ENCODE assay signal across 9 cellular contexts in genomic region chr1:150568567-150568966, GRCh38. TPM values are rescaled to one million over a fixed set of nuclear protein-coding genes. Genes with fewer than 3 reads are reported as not detected.
DNase-seq lines count a peak whose midpoint lies in the region; ATAC-seq and TF ChIP-seq lines count a peak whose summit lies in the region.
"Had no signal": no experiment of that assay in that cellular context is flagged by ENCODE, and none has a peak within 500 bp of the region (broad histone marks: within the 10 kb centered on the region; RNA-seq: fewer than 3 reads in every experiment).

No MANE protein-coding gene starts in this region.

- H3K27me3 ChIP-seq in BLaER1 treated with 17β-estradiol and CSF1 and Interleukin-3, amounts not matched to agents 10 nM and 100 nM = no peaks in the 10 kb centered on the region
- no peaks in the 10 kb centered on the region for H3K27me3 ChIP-seq in HAP-1 (ENCODE audit: low read depth)

- no peak for TF ChIP-seq CTCF in coronary artery (IDR thresholded peaks at IDR 0.05)
- TF ChIP-seq CTCF in natural killer cell (IDR thresholded peaks at IDR 0.05) = no peak

- in situ Hi-C loops in HAP-1 (cut with MboI; ENCODE audit: low sequenced_read_pairs) = no loop called here

- no peaks in the 10 kb centered on the region for H3K9me3 ChIP-seq in BLaER1 treated with 17β-estradiol and CSF1 and Interleukin-3, amounts not matched to agents 10 nM and 100 nM (replicated peaks in 1 of 11)
- H3K9me3 ChIP-seq in HAP-1 = no peaks in the 10 kb centered on the region

- H3K4me1 Mint-ChIP-seq in natural killer cell = peaks cover 75 to 83% of the 10 kb centered on the region in 2 donors

- peak overlapping the region; percentile 16 to 100 (median 91); a peak in 20 of 22 replicates for H3K27ac ChIP-seq in BLaER1 treated with 17β-estradiol and CSF1 and Interleukin-3, amounts not matched to agents 10 nM and 100 nM
- H3K27ac ChIP-seq in coronary artery = peak overlapping the region; percentile 98 to 99

- H3K27ac Mint-ChIP-seq in natural killer cell = peak overlapping the region; percentile 98 to 99

- peak in 1 of 3 donors; percentile 0 for ATAC-seq in natural killer cell
- no peak for ATAC-seq in HG03175 (IDR thresholded peaks at IDR 0.05; ENCODE audit: unreplicated experiment)

- peaks cover 58 to 100% (median 75%) of the 10 kb centered on the region in 11 experiments for H4K20me1 ChIP-seq in BLaER1 treated with 17β-estradiol and CSF1 and Interleukin-3, amounts not matched to agents 10 nM and 100 nM

- peak overlapping the region in 9 of 10 experiments; percentile 27 to 61 (median 42); a peak in 17 of 20 replicates for H3K4me3 ChIP-seq in BLaER1 treated with 17β-estradiol and CSF1 and Interleukin-3, amounts not matched to agents 10 nM and 100 nM
- H3K4me3 ChIP-seq in coronary artery = peak overlapping the region; percentile 69
- no peak overlapping the region for H3K4me3 ChIP-seq in HAP-1

- H3K9me3 Mint-ChIP-seq in natural killer cell = no peaks in the 10 kb centered on the region

- peak overlapping the region; percentile 88 for H3K4me3 Mint-ChIP-seq in natural killer cell

- peak overlapping the region; percentile 92 to 100 (median 99) for H3K4me2 ChIP-seq in BLaER1 treated with 17β-estradiol and CSF1 and Interleukin-3, amounts not matched to agents 10 nM and 100 nM

- intact Hi-C loops in natural killer cell (cut with micrococcal nuclease) = loop anchor here (10.0 kb wide), 3 partner anchors 196 to 356 kb away; partner anchors contain the start of genes ANP32E, CTSS and SETDB1

- peaks cover 74 to 100% (median 97%) of the 10 kb centered on the region in 10 experiments for H3K4me1 ChIP-seq in BLaER1 treated with 17β-estradiol and CSF1 and Interleukin-3, amounts not matched to agents 10 nM and 100 nM
- H3K4me1 ChIP-seq in HAP-1 = peaks cover 16% of the 10 kb centered on the region

- peaks cover 28 to 50% (median 39%) of the 10 kb centered on the region in 11 experiments for H3K36me3 ChIP-seq in BLaER1 treated with 17β-estradiol and CSF1 and Interleukin-3, amounts not matched to agents 10 nM and 100 nM
- peaks cover 19% of the 10 kb centered on the region for H3K36me3 ChIP-seq in HAP-1 (replicated peaks)

- no peaks in the 10 kb centered on the region for H3K27me3 Mint-ChIP-seq in natural killer cell (ENCODE audit: low read depth in 2 of 2)

- H3K36me3 Mint-ChIP-seq in natural killer cell = peaks cover 6% of the 10 kb centered on the region

- DNase-seq in NAMALWA (ENCODE audit: low spot score) = peak; percentile 66
- DNase-seq in coronary artery (ENCODE audit: low spot score) = no peak
- DNase-seq in natural killer cell = no peak
- DNase-seq in mucosa of gallbladder (ENCODE audit: low spot score) = no peak
- no peak for DNase-seq in HAP-1 (ENCODE audit: low spot score in 2 of 2)
- DNase-seq in anterior cingulate cortex (lab: John Stamatoyannopoulos, UW) = no peak

- peak overlapping the region; percentile 52 to 92 (median 71) for H3K9ac ChIP-seq in BLaER1 treated with 17β-estradiol and CSF1 and Interleukin-3, amounts not matched to agents 10 nM and 100 nM

RNA-seq across cellular contexts. Expression of gene MCL1, which starts 10.8 kb away (rescaled TPM):
- 1,000 to 10,000 TPM in 1 of 3 donors, 100 to 1,000 TPM in 2; 929 to 1,396 (median 938) TPM for total RNA-seq in natural killer cell
- 231 TPM for total RNA-seq in mucosa of gallbladder

RNA-seq across cellular contexts. Expression of gene ADAMTSL4, which starts 19.4 kb away (rescaled TPM):
- total RNA-seq in natural killer cell (1 to 10 TPM; 1.7 to 2.9 (median 2.9) TPM), mucosa of gallbladder (17.2 TPM)

RNA-seq across cellular contexts. Expression of gene FALEC, which starts 53.0 kb away (rescaled TPM):
- total RNA-seq in natural killer cell = not detected
- total RNA-seq in mucosa of gallbladder = 1.1 TPM
- total RNA-seq: SK-MEL-5 had no signal
